Comparison of ENCODE assay signal across 37 cellular contexts in genomic region chr9:122561446-122561845, GRCh38. TPM values are rescaled to one million over a fixed set of nuclear protein-coding genes. Genes with fewer than 3 reads are reported as not detected.
"Had no signal": no experiment of that assay in that cellular context is flagged by ENCODE, and none has a peak within 500 bp of the region (broad histone marks: within the 10 kb centered on the region; RNA-seq: fewer than 3 reads in every experiment).

No MANE protein-coding gene starts in this region.

- DNase-seq: Kasumi-1, KBM-7, NCI-H1048, NCI-H1092 treated with DMSO at 0.1 percent for 48 hours, NCI-H1105 treated with DMSO at 0.1 percent for 48 hours, NCI-H1417, NCI-H1436, NCI-H146, NCI-H1694, NCI-H187, NCI-H1930, NCI-H2029 treated with DMSO at 0.1 percent for 48 hours, NCI-H2081 treated with DMSO at 0.1 percent for 48 hours, NCI-H2107, NCI-H2171 treated with DMSO at 0.1 percent for 48 hours, NCI-H2227 treated with DMSO at 0.1 percent for 48 hours, NCI-H345, NCI-H446, NCI-H510A treated with DMSO at 0.1 percent for 48 hours, NCI-H526 treated with DMSO at 0.1 percent for 48 hours, NCI-H774, PC-9, SHP77, SIG-M5 had no signal

- H3K4me1 ChIP-seq: SJCRH30 had no signal

- H3K36me3 ChIP-seq: SJCRH30 had no signal

- H2AFZ ChIP-seq: PC-9 had no signal

- H3K27ac Mint-ChIP-seq: T-cell had no signal

- H3K27ac ChIP-seq: KMS-11, PC-9, RWPE1, SJCRH30, SK-N-MC had no signal

- H3K4me2 ChIP-seq: KMS-11, PC-9 had no signal

- H3K36me3 Mint-ChIP-seq: T-cell had no signal

- H3K9me3 ChIP-seq: SJCRH30 had no signal

- H3K4me3 ChIP-seq: PC-9, SJCRH30, SK-N-MC had no signal

- H3K4me3 Mint-ChIP-seq: T-cell had no signal

- H3K9ac ChIP-seq: KMS-11 had no signal

- H3K4me1 Mint-ChIP-seq: T-cell had no signal

- H3K27me3 ChIP-seq: SJCRH30 had no signal

- ATAC-seq: Panc1, Right ventricle myocardium inferior, SK-N-SH treated with all-trans-retinoic acid at 6 μM for 48 hours had no signal

RNA-seq across cellular contexts. Expression of gene OR1N2, which starts 8.5 kb away (rescaled TPM):
- total RNA-seq: MCF 10A, NCI-H460, OCI-LY7, PC-9, Right ventricle myocardium inferior, RPMI7951, SJCRH30, SK-MEL-5, T-cell had no signal

RNA-seq across cellular contexts. Expression of gene OR1L8, which starts 21.7 kb away (rescaled TPM):
- total RNA-seq: MCF 10A, OCI-LY7, PC-9, Right ventricle myocardium inferior, RPMI7951, SJCRH30, SK-MEL-5 had no signal

RNA-seq across cellular contexts. Expression of gene OR1N1, which starts 34.4 kb away (rescaled TPM):
- total RNA-seq: MCF 10A, NCI-H460, OCI-LY7, PC-9, Right ventricle myocardium inferior, RPMI7951, SJCRH30, SK-MEL-5, T-cell had no signal

RNA-seq across cellular contexts. Expression of gene OR1J4, which starts 42.5 kb away (rescaled TPM):
- total RNA-seq: MCF 10A, NCI-H460, OCI-LY7, PC-9, Right ventricle myocardium inferior, RPMI7951, SJCRH30, SK-MEL-5, T-cell had no signal

RNA-seq across cellular contexts. Expression of gene OR1J2, which starts 50.8 kb away (rescaled TPM):
- total RNA-seq: MCF 10A, OCI-LY7, PC-9, Right ventricle myocardium inferior, RPMI7951, SJCRH30, SK-MEL-5, T-cell had no signal
